ENCODE assay signal across 22 cellular contexts in the genomic region with DNA sequence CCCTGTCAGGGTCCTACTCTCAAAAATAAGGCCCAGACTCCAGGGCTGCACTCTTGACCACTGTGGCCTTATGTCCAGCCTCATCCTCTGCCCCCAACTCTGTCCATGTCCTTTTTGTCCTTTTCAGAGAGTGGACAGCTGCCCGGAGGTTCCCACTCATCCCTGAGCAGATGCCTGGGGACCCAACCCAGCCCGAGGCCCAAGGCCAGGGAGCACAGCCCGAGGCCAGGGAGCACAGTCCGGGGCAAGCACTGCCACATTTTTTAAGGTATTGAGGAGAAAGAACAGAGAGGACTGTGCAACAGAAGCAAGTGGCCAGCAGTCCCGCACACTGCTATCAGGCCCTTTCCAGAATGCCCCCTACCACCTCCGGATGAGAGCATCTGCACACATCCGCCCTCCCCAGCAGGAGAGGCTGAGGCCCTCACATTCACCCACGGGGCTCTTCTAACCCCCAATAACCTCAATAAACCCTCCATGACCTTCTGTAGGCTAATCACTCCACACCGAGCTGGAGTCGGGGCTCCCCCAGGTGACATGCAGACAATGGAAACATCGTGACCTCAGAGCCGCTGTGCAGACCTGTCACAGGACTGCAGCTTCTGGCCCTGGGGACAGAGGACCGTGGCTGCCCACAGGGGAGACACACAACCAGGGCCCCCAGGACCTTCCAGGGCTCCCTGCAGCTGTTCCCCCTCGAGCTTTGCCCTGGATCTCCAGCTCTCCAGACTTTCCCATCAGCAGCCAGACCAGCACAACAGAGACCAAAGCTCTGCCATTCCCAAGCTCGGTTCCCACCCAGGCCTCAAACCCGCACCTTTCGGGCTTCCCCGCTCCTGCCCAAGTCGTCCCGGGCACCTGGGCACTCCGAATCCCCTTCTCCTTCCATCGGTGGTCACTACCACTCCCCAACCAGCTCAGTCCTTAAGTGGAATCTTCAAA. TPM values are rescaled to one million over a fixed set of nuclear protein-coding genes. Genes with fewer than 3 reads are reported as not detected.
DNase-seq lines count a peak whose midpoint lies in the region; ATAC-seq, FAIRE-seq and TF ChIP-seq lines count a peak whose summit lies in the region.
"Had no signal": no experiment of that assay in that cellular context is flagged by ENCODE, and none has a peak within 500 bp of the region (broad histone marks: within the 10 kb centered on the region; RNA-seq: fewer than 3 reads in every experiment).

No MANE protein-coding gene starts in this region.

- no peak for TF ChIP-seq POLR2A in GM12892 (IDR thresholded peaks at IDR 0.05; ENCODE audit: low read depth, low read length)

- H3K27me3 Mint-ChIP-seq in brain, result no peaks in the 10 kb centered on the region
- H3K27me3 Mint-ChIP-seq in activated T-helper 2 cell treated with anti-CD3 and anti-CD28 coated beads, Interferon-gamma antibody, Interleukin-2, Interleukin-4, amounts not matched to agents 10 μg/mL and 5 μg/mL and 100 μg/mL, durations not matched to agents 14 hours and 24 hours and 36 hours (ENCODE audit: low read depth), result no peaks in the 10 kb centered on the region

- no peaks in the 10 kb centered on the region for H3K9me3 Mint-ChIP-seq in brain
- H3K9me3 Mint-ChIP-seq in activated T-helper 2 cell treated with anti-CD3 and anti-CD28 coated beads, Interferon-gamma antibody, Interleukin-2, Interleukin-4, amounts not matched to agents 10 μg/mL and 5 μg/mL and 100 μg/mL, durations not matched to agents 14 hours and 24 hours and 36 hours, result no peaks in the 10 kb centered on the region
- H3K9me3 Mint-ChIP-seq: activated B cell treated with CpG ODN at 0.5 μM for 24 hours; dendritic cell treated with granulocyte-macrophage colony-stimulating factor and Interleukin-4, amounts not matched to agents 40 ng/mL and 50 ng/mL, for 4 days had no signal

- DNase-seq in GM12892 (ENCODE audit: insufficient read length) (no peak), posterior vena cava (ENCODE audit: low spot score) (peak; percentile 34), middle frontal gyrus (ENCODE audit: extremely low spot score, low spot score) (no peak), iPS-NIHi11 (ENCODE audit: low spot score) (no peak)
- DNase-seq in activated T-helper 2 cell treated with anti-CD3 and anti-CD28 coated beads, Interferon-gamma antibody, Interleukin-2, Interleukin-4, amounts not matched to agents 10 μg/mL and 5 μg/mL and 100 μg/mL, durations not matched to agents 14 hours and 24 hours and 36 hours (ENCODE audit: low spot score), result no peak
- DNase-seq: activated B cell treated with CpG ODN at 0.5 μM for 24 hours; activated gamma-delta T cell treated with Interleukin-2 at 50 U/mL for 16 hours; foreskin melanocyte; left colon; NCI-H1436 treated with DMSO at 0.1 percent for 48 hours; NCI-H2171 treated with DMSO at 0.1 percent for 48 hours; NCI-H82; PC-9; stimulated activated CD4-positive, alpha-beta T cell treated with anti-CD3 and anti-CD28 coated beads, Interleukin-2, amount 100 ng/mL, for 48 hours had no signal

- ATAC-seq in GM19351 (IDR thresholded peaks at IDR 0.05; ENCODE audit: unreplicated experiment) (peak; percentile 74), HG02678 (IDR thresholded peaks at IDR 0.05; ENCODE audit: unreplicated experiment) (no peak)
- ATAC-seq: left colon, mucosa of descending colon had no signal

- TF ChIP-seq CTCF in brain (conservative IDR thresholded peaks at IDR 0.05), result no peak

- H3K27ac Mint-ChIP-seq in brain, result peak overlapping the region in 4 of 5 experiments; percentile 3 to 80 (median 26)
- no peak overlapping the region for H3K27ac Mint-ChIP-seq in activated T-helper 2 cell treated with anti-CD3 and anti-CD28 coated beads, Interferon-gamma antibody, Interleukin-2, Interleukin-4, amounts not matched to agents 10 μg/mL and 5 μg/mL and 100 μg/mL, durations not matched to agents 14 hours and 24 hours and 36 hours
- H3K27ac Mint-ChIP-seq: activated B cell treated with CpG ODN at 0.5 μM for 24 hours; dendritic cell treated with granulocyte-macrophage colony-stimulating factor and Interleukin-4, amounts not matched to agents 40 ng/mL and 50 ng/mL, for 4 days had no signal

- no peak overlapping the region for H3K4me3 Mint-ChIP-seq in brain
- no peak overlapping the region for H3K4me3 Mint-ChIP-seq in activated T-helper 2 cell treated with anti-CD3 and anti-CD28 coated beads, Interferon-gamma antibody, Interleukin-2, Interleukin-4, amounts not matched to agents 10 μg/mL and 5 μg/mL and 100 μg/mL, durations not matched to agents 14 hours and 24 hours and 36 hours (ENCODE audit: low read depth)
- H3K4me3 Mint-ChIP-seq: activated B cell treated with CpG ODN at 0.5 μM for 24 hours; dendritic cell treated with granulocyte-macrophage colony-stimulating factor and Interleukin-4, amounts not matched to agents 40 ng/mL and 50 ng/mL, for 4 days had no signal

- intact Hi-C loops in posterior vena cava (cut with DNase I), result no loop called here
- intact Hi-C loops in activated T-helper 2 cell treated with anti-CD3 and anti-CD28 coated beads, Interferon-gamma antibody, Interleukin-2, Interleukin-4, amounts not matched to agents 10 μg/mL and 5 μg/mL and 100 μg/mL, durations not matched to agents 14 hours and 24 hours and 36 hours (cut with micrococcal nuclease), result no loop called here

- peaks cover 28% of the 10 kb centered on the region for H3K4me1 Mint-ChIP-seq in brain
- no peaks in the 10 kb centered on the region for H3K4me1 Mint-ChIP-seq in activated T-helper 2 cell treated with anti-CD3 and anti-CD28 coated beads, Interferon-gamma antibody, Interleukin-2, Interleukin-4, amounts not matched to agents 10 μg/mL and 5 μg/mL and 100 μg/mL, durations not matched to agents 14 hours and 24 hours and 36 hours (ENCODE audit: low read depth)
- H3K4me1 Mint-ChIP-seq: activated B cell treated with CpG ODN at 0.5 μM for 24 hours had no signal

- H3K36me3 Mint-ChIP-seq in brain, result no peaks in the 10 kb centered on the region
- H3K36me3 Mint-ChIP-seq in activated T-helper 2 cell treated with anti-CD3 and anti-CD28 coated beads, Interferon-gamma antibody, Interleukin-2, Interleukin-4, amounts not matched to agents 10 μg/mL and 5 μg/mL and 100 μg/mL, durations not matched to agents 14 hours and 24 hours and 36 hours (ENCODE audit: low read depth), result no peaks in the 10 kb centered on the region

- peak; percentile 72 for FAIRE-seq in GM12892 (lab: Jason Lieb, UNC)

RNA-seq across cellular contexts. Expression of a gene that starts 51.4 kb away (rescaled TPM):
- polyA plus RNA-seq in GM12892 (2012; ENCODE audit: missing spikeins), result 0.38 TPM
- polyA plus RNA-seq in brain (ENCODE audit: insufficient read depth, low read depth, low replicate concordance), result 88.4 TPM
- total RNA-seq in posterior vena cava, result 1 to 10 TPM; 1.2 to 3.5 TPM
- total RNA-seq in activated T-helper 2 cell treated with anti-CD3 and anti-CD28 coated beads, Interferon-gamma antibody, Interleukin-2, Interleukin-4, amounts not matched to agents 10 μg/mL and 5 μg/mL and 100 μg/mL, durations not matched to agents 14 hours and 24 hours and 36 hours, result 1.9 and 2.1 TPM in 2 replicates
- total RNA-seq: epithelial cell of proximal tubule, osteoblast, SJSA1 had no signal
